Comparison of ENCODE assay signal across 33 cellular contexts in genomic region chr3:195757371-195757770, GRCh38. TPM values are rescaled to one million over a fixed set of nuclear protein-coding genes. Genes with fewer than 3 reads are reported as not detected.
DNase-seq lines count a peak whose midpoint lies in the region; ATAC-seq and TF ChIP-seq lines count a peak whose summit lies in the region.
"Had no signal": no experiment of that assay in that cellular context is flagged by ENCODE, and none has a peak within 500 bp of the region (broad histone marks: within the 10 kb centered on the region; RNA-seq: fewer than 3 reads in every experiment).

No MANE protein-coding gene starts in this region.

- no peak for ATAC-seq in activated T-helper 17 cell treated with anti-CD3 and anti-CD28 coated beads, Interleukin-2, amount 50 U/mL, for 72 hours (replicated peaks)
- ATAC-seq in activated CD4-positive, alpha-beta T cell treated with anti-CD3 and anti-CD28 coated beads for 36 hours, result no peak
- ATAC-seq in HG02678 (IDR thresholded peaks at IDR 0.05; ENCODE audit: unreplicated experiment) (no peak), GM21723 (IDR thresholded peaks at IDR 0.05; ENCODE audit: unreplicated experiment) (no peak)
- ATAC-seq: CD8-positive, alpha-beta T cell; lower lobe of right lung had no signal

- POLR2A ChIA-PET in activated CD4-positive, alpha-beta T cell treated with anti-CD3 and anti-CD28 coated beads for 36 hours (lab: Charles Lee), result no interaction called here

- no peaks in the 10 kb centered on the region for H3K9me3 ChIP-seq in testis
- H3K9me3 ChIP-seq: ascending aorta, HAP-1, lower lobe of right lung, pancreas, Peyer's patch, uterus had no signal

- no peak overlapping the region for H3K4me3 ChIP-seq in testis
- H3K4me3 ChIP-seq: ascending aorta, cardiac muscle cell, HAP-1, lower lobe of right lung, pancreas, Peyer's patch, skin epidermis, uterus had no signal

- no peaks in the 10 kb centered on the region for H3K9me3 Mint-ChIP-seq in activated T-helper 17 cell treated with anti-CD3 and anti-CD28 coated beads, Interleukin-2, amount 50 U/mL, for 72 hours
- no peaks in the 10 kb centered on the region for H3K9me3 Mint-ChIP-seq in activated CD4-positive, alpha-beta T cell treated with anti-CD3 and anti-CD28 coated beads for 36 hours (ENCODE audit: low read depth)
- H3K9me3 Mint-ChIP-seq: CD8-positive, alpha-beta T cell; endodermal cell had no signal

- no peak for TF ChIP-seq POLR2A in testis (IDR thresholded peaks at IDR 0.05)

- no peaks in the 10 kb centered on the region for H3K27me3 ChIP-seq in testis
- H3K27me3 ChIP-seq: ascending aorta, cardiac muscle cell, Peyer's patch, uterus had no signal

- H3K4me1 Mint-ChIP-seq in activated T-helper 17 cell treated with anti-CD3 and anti-CD28 coated beads, Interleukin-2, amount 50 U/mL, for 72 hours, result peaks cover 6% of the 10 kb centered on the region
- peaks cover 11% of the 10 kb centered on the region for H3K4me1 Mint-ChIP-seq in activated CD4-positive, alpha-beta T cell treated with anti-CD3 and anti-CD28 coated beads for 36 hours

- intact Hi-C loops in testis (cut with DNase I; ENCODE audit: low total_unique reads), result no loop called here
- intact Hi-C loops in activated CD4-positive, alpha-beta T cell treated with anti-CD3 and anti-CD28 coated beads for 36 hours (cut with DNase I, micrococcal nuclease), result no loop called here

- peaks cover 31% of the 10 kb centered on the region for H3K27me3 Mint-ChIP-seq in activated T-helper 17 cell treated with anti-CD3 and anti-CD28 coated beads, Interleukin-2, amount 50 U/mL, for 72 hours
- peaks cover 29% of the 10 kb centered on the region for H3K27me3 Mint-ChIP-seq in activated CD4-positive, alpha-beta T cell treated with anti-CD3 and anti-CD28 coated beads for 36 hours

- H3K27ac ChIP-seq in testis, result no peak overlapping the region
- H3K27ac ChIP-seq: ascending aorta, cardiac muscle cell, KMS-11, lower lobe of right lung, pancreas, Peyer's patch, skin epidermis, uterus, VCaP had no signal

- no peaks in the 10 kb centered on the region for H3K36me3 Mint-ChIP-seq in activated T-helper 17 cell treated with anti-CD3 and anti-CD28 coated beads, Interleukin-2, amount 50 U/mL, for 72 hours (ENCODE audit: low read depth)
- no peaks in the 10 kb centered on the region for H3K36me3 Mint-ChIP-seq in activated CD4-positive, alpha-beta T cell treated with anti-CD3 and anti-CD28 coated beads for 36 hours (ENCODE audit: low read depth)
- H3K36me3 Mint-ChIP-seq: activated naive CD8-positive, alpha-beta T cell; CD8-positive, alpha-beta T cell had no signal

- 19 to 34% methylated on average over 6 to 10 of the region's 10 CpGs for WGBS in testis, 2 donors

- no peaks in the 10 kb centered on the region for H3K36me3 ChIP-seq in testis (ENCODE audit: low read depth, missing control alignments)
- H3K36me3 ChIP-seq: ascending aorta, cardiac muscle cell, HAP-1, lower lobe of right lung, pancreas, Peyer's patch, uterus had no signal

- TF ChIP-seq CTCF in testis (IDR thresholded peaks at IDR 0.05), result no peak

- H3K4me3 Mint-ChIP-seq in activated T-helper 17 cell treated with anti-CD3 and anti-CD28 coated beads, Interleukin-2, amount 50 U/mL, for 72 hours, result peak overlapping the region; percentile 9
- no peak overlapping the region for H3K4me3 Mint-ChIP-seq in activated CD4-positive, alpha-beta T cell treated with anti-CD3 and anti-CD28 coated beads for 36 hours
- H3K4me3 Mint-ChIP-seq: activated naive CD8-positive, alpha-beta T cell; CD8-positive, alpha-beta T cell; endodermal cell had no signal

- H3K27ac Mint-ChIP-seq in activated T-helper 17 cell treated with anti-CD3 and anti-CD28 coated beads, Interleukin-2, amount 50 U/mL, for 72 hours, result no peak overlapping the region
- H3K27ac Mint-ChIP-seq in activated CD4-positive, alpha-beta T cell treated with anti-CD3 and anti-CD28 coated beads for 36 hours, result no peak overlapping the region
- H3K27ac Mint-ChIP-seq: activated naive CD8-positive, alpha-beta T cell; CD8-positive, alpha-beta T cell; endodermal cell had no signal

- DNase-seq in NCI-H748 (lab: John Stamatoyannopoulos, UW; ENCODE audit: unreplicated experiment), result peak; percentile 29
- no peak for DNase-seq in NCI-H748 treated with DMSO at 0.1 percent for 48 hours (lab: John Stamatoyannopoulos, UW)
- peak; percentile 18 to 28 for DNase-seq in lung microvascular endothelial cell (ENCODE audit: low read depth in 2 of 2)
- peak; percentile 18 for DNase-seq in testis
- no peak for DNase-seq in activated CD4-positive, alpha-beta T cell treated with anti-CD3 and anti-CD28 coated beads for 36 hours
- DNase-seq: activated CD4-positive, alpha-beta T cell treated with anti-CD3 and anti-CD28 coated beads for 48 hours; activated effector memory CD4-positive, alpha-beta T cell treated with Interleukin-2 at 50 U/mL for 16 hours; CD8-positive, alpha-beta T cell; cortex of kidney; DMS153; endodermal cell; foreskin fibroblast; lower lobe of right lung; NCI-H1436 treated with DMSO at 0.1 percent for 48 hours; NCI-H2081 treated with DMSO at 0.1 percent for 48 hours; NCI-H2227 treated with DMSO at 0.1 percent for 48 hours; pancreas; SIG-M5; stimulated activated naive CD4-positive, alpha-beta T cell treated with Interleukin-2 at 50 U/mL for 16 hours; T-helper 9 cell; uterus had no signal

- peaks cover 22% of the 10 kb centered on the region for H3K4me1 ChIP-seq in testis
- H3K4me1 ChIP-seq: ascending aorta, HAP-1, pancreas, uterus had no signal

- CTCF ChIA-PET in activated CD4-positive, alpha-beta T cell treated with anti-CD3 and anti-CD28 coated beads for 36 hours (lab: Charles Lee), result no interaction called here

RNA-seq across cellular contexts. Expression of gene MUC20, which starts 36.6 kb away (rescaled TPM):
- total RNA-seq in activated T-helper 17 cell treated with anti-CD3 and anti-CD28 coated beads, Interleukin-2, amount 50 U/mL, for 72 hours, result 10 to 100 TPM in 1 of 2 donors, 1 to 10 TPM in 1; 3.8 to 14.4 TPM
- total RNA-seq in lung microvascular endothelial cell (under 0.01 TPM in 2 replicates), testis (10 to 100 TPM; 13.8 to 16.2 TPM)
- 10.3 TPM for polyA plus RNA-seq in testis (ENCODE audit: insufficient read depth, low read depth, low replicate concordance)
- under 1 TPM; 0.30 to 0.54 TPM for total RNA-seq in activated CD4-positive, alpha-beta T cell treated with anti-CD3 and anti-CD28 coated beads for 36 hours

RNA-seq across cellular contexts. Expression of gene MUC4, which starts 54.4 kb away (rescaled TPM):
- 1 to 10 TPM; 2.4 to 3.1 TPM for total RNA-seq in activated T-helper 17 cell treated with anti-CD3 and anti-CD28 coated beads, Interleukin-2, amount 50 U/mL, for 72 hours
- total RNA-seq in lung microvascular endothelial cell (not detected in 2 replicates), testis (1 to 10 TPM; 4.0 to 4.7 TPM)
- polyA plus RNA-seq in testis (ENCODE audit: insufficient read depth, low read depth, low replicate concordance), result 1.8 TPM
- total RNA-seq in activated CD4-positive, alpha-beta T cell treated with anti-CD3 and anti-CD28 coated beads for 36 hours, result under 1 TPM; 0.09 to 0.14 TPM
- total RNA-seq: ascending aorta; cardiac muscle cell; CD8-positive, alpha-beta T cell had no signal
- polyA plus RNA-seq: neural cell had no signal

Comparison
In these comparisons a context has a peak if more than half of its experiments do, and no peak if none do; other contexts are left out.
1. DNase-seq: peak in NCI-H748 (single experiment), lung microvascular endothelial cell (2 of 2) and testis (single experiment); none in NCI-H748 treated with DMSO at 0.1 percent for 48 hours (single experiment) and activated CD4-positive, alpha-beta T cell treated with anti-CD3 and anti-CD28 coated beads for 36 hours (single experiment).